ENCODE assay signal across 31 cellular contexts in genomic region chr14:34243001-34243400, GRCh38.
"Had no signal": no experiment of that assay in that cellular context is flagged by ENCODE, and none has a peak within 500 bp of the region (broad histone marks: within the 10 kb centered on the region; RNA-seq: fewer than 3 reads in every experiment).

No MANE protein-coding gene starts in this region.

- H3K27ac ChIP-seq: neutrophil, ovary, parathyroid adenoma, psoas muscle, skin epidermis, spleen, suprapubic skin, testis, tibial artery, transverse colon, upper lobe of left lung, vagina had no signal

- FAIRE-seq: urothelium cell line had no signal

- H3K27me3 ChIP-seq: ovary, suprapubic skin, testis, tibial artery, transverse colon, upper lobe of left lung, vagina had no signal

- H3K9ac ChIP-seq: parathyroid adenoma had no signal

- DNase-seq: naive thymus-derived CD8-positive, alpha-beta T cell; nephron progenitor cell; nucleus accumbens; ovary; posterior cingulate gyrus; psoas muscle; right cardiac atrium; spleen; stimulated activated CD4-positive, alpha-beta T cell treated with anti-CD3 and anti-CD28 coated beads, Interleukin-12 subunit alpha, Interleukin-12 subunit beta, amount 100 ng/mL, for 4 hours; stimulated activated CD4-positive, alpha-beta T cell treated with anti-CD3 and anti-CD28 coated beads, Interleukin-1b, Interleukin-23, amount 100 ng/mL, for 48 hours; stimulated activated CD4-positive, alpha-beta T cell treated with anti-CD3 and anti-CD28 coated beads, Interleukin-4, amount 100 ng/mL, for 1 hour; stimulated activated CD4-positive, alpha-beta T cell treated with anti-CD3 and anti-CD28 coated beads, Interleukin-4, amount 100 ng/mL, for 4 hours; stimulated activated CD8-positive, alpha-beta memory T cell treated with anti-CD3 and anti-CD28 coated beads, Interleukin-4, amount 100 ng/mL, for 48 hours; stimulated activated naive CD4-positive, alpha-beta T cell; stimulated activated naive CD8-positive, alpha-beta T cell treated with anti-CD3 and anti-CD28 coated beads, Interleukin-15, amount 100 ng/mL, for 72 hours; stimulated activated naive CD8-positive, alpha-beta T cell treated with anti-CD3 and anti-CD28 coated beads, Interleukin-15, Interleukin-2, amounts not matched to agents 100 U/mL and 50 U/mL, for 24 hours; substantia nigra; testis; tibial artery; transverse colon; upper lobe of left lung had no signal

- H3K79me2 ChIP-seq: parathyroid adenoma had no signal

- H3K4me2 ChIP-seq: smooth muscle cell had no signal

- H3K9me3 ChIP-seq: neutrophil, ovary, psoas muscle, spleen, suprapubic skin, testis, tibial artery, transverse colon, upper lobe of left lung, vagina had no signal

- H3K4me1 ChIP-seq: parathyroid adenoma, spleen, suprapubic skin, testis, tibial artery, upper lobe of left lung, vagina had no signal

- H2AFZ ChIP-seq: parathyroid adenoma had no signal

- ATAC-seq: naive thymus-derived CD8-positive, alpha-beta T cell; natural killer cell treated with Interleukin-12 subunit alpha and Interleukin-12 subunit beta and Interleukin-15 and Interleukin-18, amount 100 ng/mL, for 72 hours; psoas muscle; right cardiac atrium; sciatic nerve; stimulated activated memory B cell treated with anti-CD40 and anti-IgM and Interleukin-4, amounts not matched to agents 10 μg/mL and 1 μg/mL and 100 μg/mL, for 72 hours; stimulated activated naive CD8-positive, alpha-beta T cell treated with anti-CD3 and anti-CD28 coated beads, Interleukin-15, amount 100 ng/mL, for 72 hours; stimulated activated naive CD8-positive, alpha-beta T cell treated with anti-CD3 and anti-CD28 coated beads, Interleukin-15, Interleukin-2, amounts not matched to agents 100 U/mL and 50 U/mL, for 24 hours had no signal

- H3K36me3 ChIP-seq: neutrophil, ovary, spleen, suprapubic skin, tibial artery, transverse colon, upper lobe of left lung, vagina had no signal

- H3K4me3 ChIP-seq: ovary, psoas muscle, skin epidermis, smooth muscle cell, spleen, suprapubic skin, testis, tibial artery, transverse colon, upper lobe of left lung, vagina had no signal
